ENCODE assay signal across 12 cellular contexts in the genomic region with DNA sequence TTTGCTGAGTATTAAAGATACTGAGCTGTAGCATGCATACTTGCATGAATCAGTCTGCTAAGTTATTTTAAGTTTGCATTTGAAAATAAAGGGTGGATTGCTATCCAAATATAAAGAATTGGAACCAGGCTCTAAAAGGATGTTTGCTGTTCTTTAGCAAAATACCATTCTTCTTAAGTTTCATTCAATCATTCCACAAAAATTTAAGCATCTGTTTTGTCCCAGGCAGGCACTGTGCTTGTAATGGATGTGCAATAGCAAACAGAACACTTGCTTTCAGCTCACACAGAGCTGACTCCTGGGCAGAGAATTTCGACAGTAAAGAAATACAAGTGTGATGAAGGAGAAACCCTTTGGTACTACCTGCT.
DNase-seq lines count a peak whose midpoint lies in the region; TF ChIP-seq lines count a peak whose summit lies in the region.
"Had no signal": no experiment of that assay in that cellular context is flagged by ENCODE, and none has a peak within 500 bp of the region (broad histone marks: within the 10 kb centered on the region; RNA-seq: fewer than 3 reads in every experiment).

No MANE protein-coding gene starts in this region.

- peak; percentile 48 for DNase-seq in ELR (ENCODE audit: low read depth)
- DNase-seq in amniotic stem cell (lab: John Stamatoyannopoulos, UW), result peak; percentile 87
- DNase-seq in fibroblast of villous mesenchyme (ENCODE audit: low read depth), result peak; percentile 83
- DNase-seq in stomach, result no peak
- DNase-seq in activated CD8-positive, alpha-beta memory T cell treated with anti-CD3 and anti-CD28 coated beads, Interleukin-2, amount 50 U/mL, for 48 hours, result no peak
- no peak for DNase-seq in hepatocyte (ENCODE audit: low spot score)
- DNase-seq in HK-2 (ENCODE audit: unreplicated experiment), result no peak
- DNase-seq in NCI-H2227 (lab: John Stamatoyannopoulos, UW; ENCODE audit: unreplicated experiment), result no peak
- DNase-seq: activated CD4-positive, CD25-positive, alpha-beta regulatory T cell treated with anti-CD3 and anti-CD28 coated beads, Interleukin-2, amount 50 U/mL, for 72 hours; lower lobe of right lung; pancreas had no signal

- H3K79me2 ChIP-seq in hepatocyte, result peaks cover 76% of the 10 kb centered on the region

- H3K4me2 ChIP-seq in hepatocyte, result no peak overlapping the region

- no peaks in the 10 kb centered on the region for H3K9me2 ChIP-seq in hepatocyte (replicated peaks; ENCODE audit: insufficient read depth)

- TF ChIP-seq POLR2A in stomach (IDR thresholded peaks at IDR 0.05), result no peak

- no peak overlapping the region for H2AFZ ChIP-seq in hepatocyte

- intact Hi-C loops in stomach (cut with DNase I; ENCODE audit: low total_unique reads), result no loop called here

- TF ChIP-seq CTCF in fibroblast of villous mesenchyme (IDR thresholded peaks at IDR 0.05; ENCODE audit: insufficient read depth, low read depth, low read length), result no peak
- TF ChIP-seq CTCF in stomach (IDR thresholded peaks at IDR 0.05), result no peak
- no peak for TF ChIP-seq CTCF in hepatocyte (IDR thresholded peaks at IDR 0.05; ENCODE audit: poor library complexity)

- H4K20me1 ChIP-seq in hepatocyte (ENCODE audit: insufficient read depth, poor library complexity, severe bottlenecking), result peaks cover 13% of the 10 kb centered on the region

- H3K4me3 ChIP-seq in fibroblast of villous mesenchyme (ENCODE audit: low read depth, low read length), result no peak overlapping the region
- no peak overlapping the region for H3K4me3 ChIP-seq in stomach
- no peak overlapping the region for H3K4me3 ChIP-seq in hepatocyte
- H3K4me3 ChIP-seq: lower lobe of right lung, pancreas, SK-N-MC had no signal

- H3K9me3 ChIP-seq in stomach (no peaks in the 10 kb centered on the region), hepatocyte (ENCODE audit: low read depth) (no peaks in the 10 kb centered on the region)
- H3K9me3 ChIP-seq: lower lobe of right lung, pancreas had no signal

- no peaks in the 10 kb centered on the region for H3K27me3 ChIP-seq in stomach
- no peaks in the 10 kb centered on the region for H3K27me3 ChIP-seq in hepatocyte
- H3K27me3 ChIP-seq: pancreas had no signal

- 24 to 46% (median 32%) methylated on average over 1 of the region's 1 CpG for WGBS in stomach, 5 donors
- WGBS in hepatocyte (ENCODE audit: low lambda C conversion rate, missing lambda C conversion rate), result 65% methylated on average over 1 of the region's 1 CpG

- H3K36me3 ChIP-seq in stomach (no peaks in the 10 kb centered on the region), hepatocyte (replicated peaks; ENCODE audit: insufficient read depth, low read depth) (no peaks in the 10 kb centered on the region)
- H3K36me3 ChIP-seq: lower lobe of right lung, pancreas had no signal

- TF ChIP-seq EP300 in stomach (IDR thresholded peaks at IDR 0.05), result no peak

- peak overlapping the region in 3 of 5 donors; percentile 21 to 92 (median 92) for H3K27ac ChIP-seq in stomach
- no peak overlapping the region for H3K27ac ChIP-seq in hepatocyte
- H3K27ac ChIP-seq: pancreas, SK-N-MC had no signal

- H3K4me1 ChIP-seq in stomach (peaks cover 66 to 97% (median 86%) of the 10 kb centered on the region in 4 donors), hepatocyte (ENCODE audit: insufficient read depth) (peaks cover 60% of the 10 kb centered on the region)

Comparison
In these comparisons a context has a peak if more than half of its experiments do, and no peak if none do; other contexts are left out.
1. DNase-seq: peak in ELR (single experiment), amniotic stem cell (single experiment) and fibroblast of villous mesenchyme (single experiment); none in stomach (single experiment), activated CD8-positive, alpha-beta memory T cell treated with anti-CD3 and anti-CD28 coated beads, Interleukin-2, amount 50 U/mL, for 48 hours (single experiment), hepatocyte (single experiment), HK-2 (single experiment) and NCI-H2227 (single experiment).